33 cellular contexts compared by ENCODE assay signal in genomic region chr3:143127801-143128200, GRCh38.
"Had no signal": no experiment of that assay in that cellular context is flagged by ENCODE, and none has a peak within 500 bp of the region (broad histone marks: within the 10 kb centered on the region; RNA-seq: fewer than 3 reads in every experiment).

No MANE protein-coding gene starts in this region.

- H3K4me3 ChIP-seq: Peyer's patch, SJSA1 had no signal

- H3K36me3 ChIP-seq: brain microvascular endothelial cell, Peyer's patch, SJSA1 had no signal

- DNase-seq: activated CD4-positive, alpha-beta T cell treated with anti-CD3 and anti-CD28 coated beads, Interleukin-2, amount 10 ng/mL, durations not matched to agents 24 days and 14 days; activated CD4-positive, alpha-beta T cell treated with anti-CD3 and anti-CD28 coated beads, Interleukin-2, amount 50 U/mL, for 4 hours; activated CD8-positive, alpha-beta T cell treated with anti-CD3 and anti-CD28 coated beads for 36 hours; activated effector memory CD4-positive, alpha-beta T cell treated with anti-CD3 and anti-CD28 coated beads, Interleukin-2, amount 50 U/mL, for 16 hours; activated naive CD4-positive, alpha-beta T cell; activated naive CD4-positive, alpha-beta T cell treated with anti-CD3 and anti-CD28 coated beads, Interleukin-2, amount 50 U/mL, for 16 hours; activated naive CD8-positive, alpha-beta T cell treated with anti-CD3 and anti-CD28 coated beads for 36 hours; activated T-cell treated with anti-CD3 and anti-CD28 coated beads, Interleukin-2, amount 50 U/mL, for 1 hour; activated T-cell treated with anti-CD3 and anti-CD28 coated beads, Interleukin-2, amount 50 U/mL, for 72 hours; amniotic stem cell; aorta; brain microvascular endothelial cell; NCI-H1092 treated with DMSO at 0.1 percent for 48 hours; NCI-H1417; NCI-H146; NCI-H187; NCI-H2029 treated with DMSO at 0.1 percent for 48 hours; NCI-H2107; NCI-H2171; NCI-H510A; NCI-H526; NCI-H748 treated with DMSO at 0.1 percent for 48 hours; NK-92 treated with Interleukin-12 subunit alpha and Interleukin-12 subunit beta, amount 100 ng/mL, for 24 hours; PC-3; Peyer's patch; RPMI8226; SHP77 treated with DMSO at 0.1 percent for 48 hours; SK-N-SH had no signal

- H3K27me3 ChIP-seq: brain microvascular endothelial cell, Peyer's patch, SJSA1 had no signal

- ATAC-seq: activated CD8-positive, alpha-beta T cell treated with anti-CD3 and anti-CD28 coated beads for 36 hours; activated T-cell treated with anti-CD3 and anti-CD28 coated beads, Interleukin-2, amount 50 U/mL, for 72 hours; activated T-helper 17 cell treated with anti-CD3 and anti-CD28 coated beads, Interleukin-2, amount 50 U/mL, for 72 hours; PC-3 had no signal

- H3K27ac Mint-ChIP-seq: activated CD4-positive, alpha-beta T cell treated with anti-CD3 and anti-CD28 coated beads, Interleukin-2, amount 10 ng/mL, durations not matched to agents 24 days and 14 days; activated CD8-positive, alpha-beta T cell treated with anti-CD3 and anti-CD28 coated beads for 36 hours; activated naive CD8-positive, alpha-beta T cell treated with anti-CD3 and anti-CD28 coated beads for 36 hours; activated T-cell treated with anti-CD3 and anti-CD28 coated beads, Interleukin-2, amount 50 U/mL, for 72 hours; activated T-helper 17 cell treated with anti-CD3 and anti-CD28 coated beads, Interleukin-2, amount 50 U/mL, for 72 hours; T-helper 1 cell treated with Interleukin-12 subunit alpha and Interleukin-12 subunit beta and Interleukin-4 antibody, amounts not matched to agents 30 μg/mL and 1 μg/mL, for 36 hours; T-helper 2 cell treated with Interferon-gamma antibody and Interleukin-4, amounts not matched to agents 5 μg/mL and 100 μg/mL, for 36 hours had no signal

- H3K27ac ChIP-seq: brain microvascular endothelial cell, SJSA1 had no signal

- H3K9me3 Mint-ChIP-seq: activated CD8-positive, alpha-beta T cell treated with anti-CD3 and anti-CD28 coated beads for 36 hours; activated T-helper 17 cell treated with anti-CD3 and anti-CD28 coated beads, Interleukin-2, amount 50 U/mL, for 72 hours; T-helper 1 cell treated with Interleukin-12 subunit alpha and Interleukin-12 subunit beta and Interleukin-4 antibody, amounts not matched to agents 30 μg/mL and 1 μg/mL, for 36 hours; T-helper 2 cell treated with Interferon-gamma antibody and Interleukin-4, amounts not matched to agents 5 μg/mL and 100 μg/mL, for 36 hours had no signal

- H3K4me3 Mint-ChIP-seq: activated CD4-positive, alpha-beta T cell treated with anti-CD3 and anti-CD28 coated beads, Interleukin-2, amount 10 ng/mL, durations not matched to agents 24 days and 14 days; activated CD8-positive, alpha-beta T cell treated with anti-CD3 and anti-CD28 coated beads for 36 hours; activated naive CD8-positive, alpha-beta T cell treated with anti-CD3 and anti-CD28 coated beads for 36 hours; activated T-cell treated with anti-CD3 and anti-CD28 coated beads, Interleukin-2, amount 50 U/mL, for 72 hours; activated T-helper 17 cell treated with anti-CD3 and anti-CD28 coated beads, Interleukin-2, amount 50 U/mL, for 72 hours; T-helper 1 cell treated with Interleukin-12 subunit alpha and Interleukin-12 subunit beta and Interleukin-4 antibody, amounts not matched to agents 30 μg/mL and 1 μg/mL, for 36 hours; T-helper 2 cell treated with Interferon-gamma antibody and Interleukin-4, amounts not matched to agents 5 μg/mL and 100 μg/mL, for 36 hours had no signal

- H3K27me3 Mint-ChIP-seq: activated CD4-positive, alpha-beta T cell treated with anti-CD3 and anti-CD28 coated beads, Interleukin-2, amount 10 ng/mL, durations not matched to agents 24 days and 14 days; activated CD8-positive, alpha-beta T cell treated with anti-CD3 and anti-CD28 coated beads for 36 hours; activated naive CD8-positive, alpha-beta T cell treated with anti-CD3 and anti-CD28 coated beads for 36 hours had no signal

- H3K9me3 ChIP-seq: Peyer's patch, SJSA1, SK-N-SH had no signal

- H3K9me2 ChIP-seq: SK-N-SH had no signal

- H3K4me2 ChIP-seq: SK-N-SH had no signal

- H3K9ac ChIP-seq: SK-N-SH had no signal

- FAIRE-seq: TTC549 had no signal

- H3K4me1 ChIP-seq: Peyer's patch had no signal
